ENCODE assay signal across 11 cellular contexts in the genomic region with DNA sequence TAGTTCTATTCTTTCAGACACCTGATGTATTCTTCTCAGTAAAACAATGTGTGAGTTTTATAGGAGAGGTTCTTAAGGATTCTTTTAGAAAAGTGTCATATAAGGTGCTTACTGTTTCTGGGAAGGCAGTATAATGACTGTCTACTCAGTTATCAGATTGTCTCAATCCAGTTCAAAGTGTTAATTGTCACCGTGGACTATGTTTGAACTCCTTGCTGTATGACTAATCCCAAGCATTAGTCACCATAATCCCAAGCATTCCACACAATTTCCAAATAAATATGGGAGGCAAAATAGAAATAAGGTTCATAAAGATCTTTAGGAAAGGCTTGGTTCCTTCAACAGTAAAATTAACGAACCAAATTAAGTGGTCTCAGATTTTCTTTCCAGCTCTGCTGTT.
DNase-seq lines count a peak whose midpoint lies in the region; ATAC-seq and TF ChIP-seq lines count a peak whose summit lies in the region.
"Had no signal": no experiment of that assay in that cellular context is flagged by ENCODE, and none has a peak within 500 bp of the region (broad histone marks: within the 10 kb centered on the region; RNA-seq: fewer than 3 reads in every experiment).

No MANE protein-coding gene starts in this region.

- peaks cover 17% of the 10 kb centered on the region for H3K4me1 ChIP-seq in endodermal cell (ENCODE audit: control insufficient read depth, insufficient read depth, low read length)
- H3K4me1 ChIP-seq: lower lobe of right lung had no signal

- H3K27ac ChIP-seq in endodermal cell (ENCODE audit: low read depth, low read length), result no peak overlapping the region
- H3K27ac ChIP-seq: lower lobe of right lung had no signal

- H3K27me3 Mint-ChIP-seq in endodermal cell (ENCODE audit: insufficient read depth), result no peaks in the 10 kb centered on the region

- H3K27me3 ChIP-seq in endodermal cell (ENCODE audit: control insufficient read depth, insufficient read depth, low read length, poor library complexity, severe bottlenecking), result no peaks in the 10 kb centered on the region

- intact Hi-C loops in head of caudate nucleus (cut with DNase I), result loop anchor here (10.0 kb wide), 2 partner anchors 799 to 829 kb away; no protein-coding TSS in a partner anchor

- peaks cover 42% of the 10 kb centered on the region for H3K4me1 Mint-ChIP-seq in endodermal cell

- DNase-seq in GM04503 (ENCODE audit: low read depth), result peak; percentile 27
- DNase-seq in RPMI7951 (ENCODE audit: low read depth), result peak; percentile 69
- DNase-seq in fibroblast of pulmonary artery (ENCODE audit: low read depth), result peak; percentile 60
- DNase-seq in retinal pigment epithelial cell (ENCODE audit: low read depth), result peak; percentile 94
- DNase-seq in SHP77 (lab: John Stamatoyannopoulos, UW), result no peak
- DNase-seq in endodermal cell, result no peak
- DNase-seq in head of caudate nucleus, result no peak
- DNase-seq: activated CD4-positive, CD25-positive, alpha-beta regulatory T cell treated with anti-CD3 and anti-CD28 coated beads, Interleukin-2, amount 50 U/mL, for 72 hours; lower lobe of right lung; SIG-M5 had no signal

- 61 to 100% methylated on average over 1 to 2 of the region's 2 CpGs for WGBS in endodermal cell (ENCODE audit: insufficient coverage in 1 of 2, insufficient read length in 1 of 2), 2 experiments

- no peak overlapping the region for H3K4me3 Mint-ChIP-seq in endodermal cell

- no peaks in the 10 kb centered on the region for H3K9me3 ChIP-seq in endodermal cell (ENCODE audit: control insufficient read depth, low read length)
- H3K9me3 ChIP-seq: lower lobe of right lung had no signal

- no peaks in the 10 kb centered on the region for H3K9me3 Mint-ChIP-seq in endodermal cell

- no peak for ATAC-seq in HG03354 (IDR thresholded peaks at IDR 0.05; ENCODE audit: poor library complexity, severe bottlenecking, unreplicated experiment)

- TF ChIP-seq CTCF in fibroblast of pulmonary artery (IDR thresholded peaks at IDR 0.05; ENCODE audit: low read length, missing control alignments) (no peak), retinal pigment epithelial cell (conservative IDR thresholded peaks at IDR 0.05; ENCODE audit: low read depth, low read length) (no peak), endodermal cell (conservative IDR thresholded peaks at IDR 0.05) (no peak)

- H3K4me3 ChIP-seq in fibroblast of pulmonary artery (replicated peaks; ENCODE audit: low read depth, low read length), result no peak overlapping the region
- H3K4me3 ChIP-seq in retinal pigment epithelial cell (ENCODE audit: low read length), result no peak overlapping the region
- H3K4me3 ChIP-seq in endodermal cell (ENCODE audit: low read length), result no peak overlapping the region
- H3K4me3 ChIP-seq: lower lobe of right lung had no signal

- H3K36me3 ChIP-seq in endodermal cell (ENCODE audit: control insufficient read depth, insufficient read depth, low read length), result no peaks in the 10 kb centered on the region
- H3K36me3 ChIP-seq: lower lobe of right lung had no signal

- H3K27ac Mint-ChIP-seq in endodermal cell, result no peak overlapping the region

- H3K36me3 Mint-ChIP-seq in endodermal cell (ENCODE audit: low read depth), result no peaks in the 10 kb centered on the region

- no peak overlapping the region for H3K9ac ChIP-seq in endodermal cell (ENCODE audit: extremely low read depth, low read length, poor library complexity, severe bottlenecking)

Comparison
In these comparisons a context has a peak if more than half of its experiments do, and no peak if none do; other contexts are left out.
1. DNase-seq: peak in GM04503 (single experiment), RPMI7951 (single experiment), fibroblast of pulmonary artery (single experiment) and retinal pigment epithelial cell (single experiment); none in SHP77 (0 of 2), endodermal cell (single experiment) and head of caudate nucleus (0 of 42).